In the genomic region with DNA sequence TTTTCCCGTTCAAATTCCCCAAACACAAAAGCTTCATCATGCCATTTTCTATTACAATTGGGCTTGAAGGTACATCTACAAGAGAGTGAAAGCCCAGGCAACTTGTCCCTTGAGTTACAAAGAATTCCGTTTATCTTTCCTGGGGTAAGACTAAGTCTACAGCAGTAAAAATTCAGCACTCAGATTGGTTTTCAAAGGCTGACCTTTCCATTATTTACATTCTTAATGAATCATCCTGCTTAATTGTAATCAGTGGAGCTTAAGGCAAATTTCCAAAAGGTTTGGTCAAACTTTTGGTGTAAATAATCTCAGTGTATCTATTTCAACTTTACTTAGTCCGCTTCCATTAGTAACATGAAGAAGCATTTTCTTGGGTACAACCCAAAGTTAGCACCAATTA, we compare ENCODE assay signal across 26 cellular contexts. TPM values are rescaled to one million over a fixed set of nuclear protein-coding genes. Genes with fewer than 3 reads are reported as not detected.
DNase-seq lines count a peak whose midpoint lies in the region; ATAC-seq and TF ChIP-seq lines count a peak whose summit lies in the region.
"Had no signal": no experiment of that assay in that cellular context is flagged by ENCODE, and none has a peak within 500 bp of the region (broad histone marks: within the 10 kb centered on the region; RNA-seq: fewer than 3 reads in every experiment).

No MANE protein-coding gene starts in this region.

- intact Hi-C loops in vagina (cut with DNase I), result no loop called here
- intact Hi-C loops in Right ventricle myocardium inferior (cut with DNase I), result loop anchor here (5.0 kb wide), 1 partner anchor 35 kb away; a partner anchor contains a TSS
- intact Hi-C loops in Right ventricle myocardium superior (cut with DNase I), result no loop called here

- DNase-seq in vagina (ENCODE audit: extremely low spot score in 2 of 2), result no peak
- no peak for DNase-seq in NCI-H2196 treated with DMSO at 0.1 percent for 48 hours (lab: John Stamatoyannopoulos, UW; ENCODE audit: unreplicated experiment)
- no peak for DNase-seq in Right ventricle myocardium inferior (ENCODE audit: missing footprints)
- DNase-seq in Right ventricle myocardium superior, result no peak
- no peak for DNase-seq in left lobe of liver (ENCODE audit: low spot score)
- DNase-seq: activated CD4-positive, alpha-beta T cell treated with anti-CD3 and anti-CD28 coated beads for 1 hour; activated CD8-positive, alpha-beta T cell treated with anti-CD3 and anti-CD28 coated beads, Interleukin-2, amount 10 ng/mL, durations not matched to agents 7 days and 5 days; AML-193; CD4-positive, alpha-beta memory T cell; central memory CD4-positive, alpha-beta T cell; DMS 273 treated with DMSO at 0.1 percent for 48 hours; GOT3; KG1; natural killer cell; NCI-H1436 treated with DMSO at 0.1 percent for 48 hours; pancreas; right cardiac atrium; RPMI8226; stimulated activated CD4-positive, alpha-beta T cell treated with anti-CD3 and anti-CD28 coated beads, Interleukin-12 subunit alpha, Interleukin-12 subunit beta, amount 100 ng/mL, for 4 hours; stimulated activated CD4-positive, alpha-beta T cell treated with anti-CD3 and anti-CD28 coated beads, Interleukin-4, amount 100 ng/mL, for 24 hours; testis had no signal

- TF ChIP-seq CTCF in vagina (IDR thresholded peaks at IDR 0.05), result no peak

- H3K27ac ChIP-seq in HUES48 (ENCODE audit: low read depth, low read length), result peak overlapping the region; percentile 57
- peak overlapping the region; percentile 88 for H3K27ac ChIP-seq in cingulate gyrus (ENCODE audit: low read depth, low read length)
- H3K27ac ChIP-seq in mesodermal cell (ENCODE audit: low read depth, low read length, severe bottlenecking), result peak overlapping the region; percentile 62
- H3K27ac ChIP-seq in vagina, result peak overlapping the region; percentile 43
- H3K27ac ChIP-seq: ascending aorta, SK-N-MC had no signal

- H3K4me1 ChIP-seq in HUES48 (ENCODE audit: control insufficient read depth, insufficient read depth, low read length) (no peaks in the 10 kb centered on the region), mesodermal cell (ENCODE audit: control insufficient read depth, insufficient read depth, low read length, poor library complexity, severe bottlenecking) (peaks cover 23% of the 10 kb centered on the region), vagina (peaks cover 29% of the 10 kb centered on the region)

- no peak overlapping the region for H3K4me3 ChIP-seq in HUES48 (ENCODE audit: low read depth, low read length)
- H3K4me3 ChIP-seq in mesodermal cell (ENCODE audit: extremely low read depth, insufficient read depth, low read length, poor library complexity, severe bottlenecking), result no peak overlapping the region
- H3K4me3 ChIP-seq in vagina, result no peak overlapping the region
- H3K4me3 ChIP-seq: ascending aorta, pancreas, SK-N-MC, testis had no signal

- 75 to 91% methylated on average over 1 to 2 of the region's 3 CpGs for WGBS in mesodermal cell (ENCODE audit: insufficient coverage in 2 of 2), 2 experiments

- no peak for TF ChIP-seq POLR2A in vagina (IDR thresholded peaks at IDR 0.05)

- ATAC-seq in Right ventricle myocardium inferior, result no peak
- no peak for ATAC-seq in Right ventricle myocardium superior (ENCODE audit: poor library complexity)
- ATAC-seq in left lobe of liver, result no peak
- ATAC-seq: activated CD8-positive, alpha-beta T cell treated with anti-CD3 and anti-CD28 coated beads, Interleukin-2, amount 10 ng/mL, durations not matched to agents 7 days and 5 days; natural killer cell; right cardiac atrium had no signal

- no peak overlapping the region for H3K9ac ChIP-seq in HUES48 (ENCODE audit: low read depth, low read length)

- no peaks in the 10 kb centered on the region for H3K9me3 ChIP-seq in HUES48 (ENCODE audit: control insufficient read depth, insufficient read depth, low read length)
- H3K9me3 ChIP-seq in mesodermal cell (ENCODE audit: control insufficient read depth, low read length), result peaks cover 5% of the 10 kb centered on the region
- H3K9me3 ChIP-seq in vagina, result no peaks in the 10 kb centered on the region
- H3K9me3 ChIP-seq: ascending aorta, pancreas, testis had no signal

- H3K36me3 ChIP-seq in HUES48 (ENCODE audit: control insufficient read depth, insufficient read depth, low read length), result no peaks in the 10 kb centered on the region
- no peaks in the 10 kb centered on the region for H3K36me3 ChIP-seq in mesodermal cell (ENCODE audit: control insufficient read depth, insufficient read depth, low read length)
- H3K36me3 ChIP-seq in vagina, result no peaks in the 10 kb centered on the region
- H3K36me3 ChIP-seq: ascending aorta, pancreas had no signal

- H3K27me3 ChIP-seq in HUES48 (ENCODE audit: control insufficient read depth, insufficient read depth, low read length), result no peaks in the 10 kb centered on the region
- H3K27me3 ChIP-seq in vagina, result no peaks in the 10 kb centered on the region
- H3K27me3 ChIP-seq: ascending aorta, pancreas, testis had no signal

RNA-seq across cellular contexts. Expression of a gene that starts 33.4 kb away (rescaled TPM):
- polyA plus RNA-seq in mesodermal cell (2013, experiment 1 of 2), result 21.5 TPM
- polyA plus RNA-seq in mesodermal cell (2013, experiment 2 of 2), result 23.8 TPM
- 16.2 TPM for total RNA-seq in vagina
- 6.8 TPM for total RNA-seq in Right ventricle myocardium inferior
- 5.0 TPM for total RNA-seq in Right ventricle myocardium superior
- 12.8 TPM for total RNA-seq in left lobe of liver
